Comparison of ENCODE assay signal across 1 cellular context in the genomic region with DNA sequence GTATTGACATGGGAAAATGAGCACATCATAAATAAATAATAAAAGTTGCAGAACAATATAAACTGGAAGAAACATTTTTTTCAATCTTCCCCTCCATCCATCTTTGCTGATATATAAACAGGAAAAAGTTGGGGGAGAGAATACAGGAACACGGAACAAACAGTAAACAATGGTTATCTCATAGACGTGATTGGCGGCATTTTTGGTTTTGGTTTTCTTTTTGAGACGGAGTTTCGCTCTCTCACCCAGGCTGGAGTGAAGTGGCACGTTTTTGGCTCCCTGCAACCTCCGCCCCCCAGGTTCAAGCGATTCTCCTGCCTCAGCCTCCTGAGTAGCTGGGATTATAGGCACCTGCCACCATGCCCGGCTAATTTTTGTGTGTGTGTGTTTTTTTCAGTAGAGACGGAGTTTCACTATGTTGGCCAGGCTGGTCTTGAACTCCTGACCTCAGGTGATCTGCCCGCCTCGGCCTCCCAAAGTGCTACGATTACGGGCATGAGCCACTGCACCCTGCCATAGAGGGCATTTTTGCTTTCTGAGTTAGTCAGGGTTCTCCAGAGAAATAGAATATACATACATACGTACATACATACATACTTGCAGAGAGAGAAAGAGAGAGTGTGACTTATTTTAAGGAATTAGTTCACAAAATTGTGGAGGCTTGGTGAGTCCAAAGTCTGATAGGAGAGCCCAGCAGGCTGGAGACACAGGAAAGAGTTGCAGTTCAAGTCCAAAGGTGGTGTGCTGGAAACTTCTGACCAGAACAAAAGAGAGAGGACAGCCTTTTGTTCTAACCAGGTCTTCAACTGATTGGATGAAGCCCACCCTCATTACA.
TF ChIP-seq lines count a peak whose summit lies in the region.

No MANE protein-coding gene starts in this region.

TF ChIP-seq in K562, 482 proteins besides CTCF, POLR2A, EP300 and RAD21:
- peak; percentile 36 for TF ChIP-seq ELF1 (tag; IDR thresholded peaks at IDR 0.05)
- peak in 1 of 2 experiments; percentile 84; a peak in 2 of 4 replicates for TF ChIP-seq ZNF318 (IDR thresholded peaks at IDR 0.05; ENCODE audit: borderline replicate concordance in 1 of 2, low read depth in 1 of 2)
- TF ChIP-seq, protein P1, sequence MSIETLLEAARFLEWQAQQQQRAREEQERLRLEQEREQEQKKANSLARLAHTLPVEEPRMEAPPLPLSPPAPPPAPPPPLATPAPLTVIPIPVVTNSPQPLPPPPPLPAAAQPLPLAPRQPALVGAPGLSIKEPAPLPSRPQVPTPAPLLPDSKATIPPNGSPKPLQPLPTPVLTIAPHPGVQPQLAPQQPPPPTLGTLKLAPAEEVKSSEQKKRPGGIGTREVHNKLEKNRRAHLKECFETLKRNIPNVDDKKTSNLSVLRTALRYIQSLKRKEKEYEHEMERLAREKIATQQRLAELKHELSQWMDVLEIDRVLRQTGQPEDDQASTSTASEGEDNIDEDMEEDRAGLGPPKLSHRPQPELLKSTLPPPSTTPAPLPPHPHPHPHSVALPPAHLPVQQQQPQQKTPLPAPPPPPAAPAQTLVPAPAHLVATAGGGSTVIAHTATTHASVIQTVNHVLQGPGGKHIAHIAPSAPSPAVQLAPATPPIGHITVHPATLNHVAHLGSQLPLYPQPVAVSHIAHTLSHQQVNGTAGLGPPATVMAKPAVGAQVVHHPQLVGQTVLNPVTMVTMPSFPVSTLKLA (conservative IDR thresholded peaks at IDR 0.05): 0 out of 4 replicates have a peak, but pooled peaks of 1 of the 2 experiments have one; percentile 14
- no peak for TF ChIP-seq TAF15 (IDR thresholded peaks at IDR 0.05; ENCODE audit: low read depth, low read length)
- 0 out of 4 replicates have a peak, but pooled peaks of 1 of the 2 experiments have one; percentile 46 for TF ChIP-seq MLLT1 (IDR thresholded peaks at IDR 0.05)
- TF ChIP-seq STAT5B (CRISPR knock-in tag; IDR thresholded peaks at IDR 0.05): no peak
- TF ChIP-seq, protein P2, sequence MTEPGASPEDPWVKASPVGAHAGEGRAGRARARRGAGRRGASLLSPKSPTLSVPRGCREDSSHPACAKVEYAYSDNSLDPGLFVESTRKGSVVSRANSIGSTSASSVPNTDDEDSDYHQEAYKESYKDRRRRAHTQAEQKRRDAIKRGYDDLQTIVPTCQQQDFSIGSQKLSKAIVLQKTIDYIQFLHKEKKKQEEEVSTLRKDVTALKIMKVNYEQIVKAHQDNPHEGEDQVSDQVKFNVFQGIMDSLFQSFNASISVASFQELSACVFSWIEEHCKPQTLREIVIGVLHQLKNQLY (CRISPR knock-in tag; conservative IDR thresholded peaks at IDR 0.05): 0 out of 4 replicates have a peak, but pooled peaks of 1 of the 2 experiments have one; percentile 43
- no peak for TF ChIP-seq PREB (CRISPR knock-in tag; IDR thresholded peaks at IDR 0.05)
- TF ChIP-seq BHLHE40 (IDR thresholded peaks at IDR 0.05; ENCODE audit: low read length): peak; percentile 56
- peak; percentile 62 to 80 for TF ChIP-seq FOXK2 (conservative IDR thresholded peaks at IDR 0.05 in 1 of 2, IDR thresholded peaks at IDR 0.05 in 1 of 2; ENCODE audit: low read depth in 2 of 2)
- TF ChIP-seq ZNF134 (CRISPR knock-in tag; conservative IDR thresholded peaks at IDR 0.05): peak; percentile 61; the same call in 1 of the 2 replicates
- TF ChIP-seq, protein P3, sequence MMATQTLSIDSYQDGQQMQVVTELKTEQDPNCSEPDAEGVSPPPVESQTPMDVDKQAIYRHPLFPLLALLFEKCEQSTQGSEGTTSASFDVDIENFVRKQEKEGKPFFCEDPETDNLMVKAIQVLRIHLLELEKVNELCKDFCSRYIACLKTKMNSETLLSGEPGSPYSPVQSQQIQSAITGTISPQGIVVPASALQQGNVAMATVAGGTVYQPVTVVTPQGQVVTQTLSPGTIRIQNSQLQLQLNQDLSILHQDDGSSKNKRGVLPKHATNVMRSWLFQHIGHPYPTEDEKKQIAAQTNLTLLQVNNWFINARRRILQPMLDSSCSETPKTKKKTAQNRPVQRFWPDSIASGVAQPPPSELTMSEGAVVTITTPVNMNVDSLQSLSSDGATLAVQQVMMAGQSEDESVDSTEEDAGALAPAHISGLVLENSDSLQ (IDR thresholded peaks at IDR 0.05): peak; percentile 75
